In genomic region chr5:173595826-173596225, GRCh38 we compare ENCODE assay signal across 35 cellular contexts.
"Had no signal": no experiment of that assay in that cellular context is flagged by ENCODE, and none has a peak within 500 bp of the region (broad histone marks: within the 10 kb centered on the region; RNA-seq: fewer than 3 reads in every experiment).

No MANE protein-coding gene starts in this region.

- H3K27ac Mint-ChIP-seq: activated CD4-positive, alpha-beta T cell treated with anti-CD3 and anti-CD28 coated beads for 36 hours; activated CD4-positive, alpha-beta T cell treated with anti-CD3 and anti-CD28 coated beads, Interleukin-2, amount 10 ng/mL, durations not matched to agents 7 days and 5 days; activated CD8-positive, alpha-beta T cell treated with anti-CD3 and anti-CD28 coated beads, Interleukin-2, amount 10 ng/mL, durations not matched to agents 7 days and 5 days; activated naive CD8-positive, alpha-beta T cell; activated naive CD8-positive, alpha-beta T cell treated with anti-CD3 and anti-CD28 coated beads, Interleukin-2, amount 50 U/mL, for 24 hours; activated T-cell treated with anti-CD3 and anti-CD28 coated beads, Interleukin-2, amount 50 U/mL, for 24 hours; activated T-helper 2 cell treated with anti-CD3 and anti-CD28 coated beads, Interferon-gamma antibody, Interleukin-2, Interleukin-4, amounts not matched to agents 10 μg/mL and 5 μg/mL and 100 μg/mL, durations not matched to agents 14 hours and 24 hours and 36 hours; T-helper 1 cell treated with Interleukin-12 subunit alpha and Interleukin-12 subunit beta and Interleukin-4 antibody, amounts not matched to agents 30 μg/mL and 1 μg/mL, for 36 hours; T-helper 2 cell treated with Interferon-gamma antibody and Interleukin-4, amounts not matched to agents 5 μg/mL and 100 μg/mL, for 36 hours; WTC11 had no signal

- DNase-seq: activated CD4-positive, alpha-beta T cell treated with anti-CD3 and anti-CD28 coated beads for 36 hours; activated CD4-positive, alpha-beta T cell treated with anti-CD3 and anti-CD28 coated beads, Interleukin-2, amount 10 ng/mL, durations not matched to agents 7 days and 5 days; activated CD4-positive, alpha-beta T cell treated with anti-CD3 and anti-CD28 coated beads, Interleukin-2, amount 50 U/mL, for 48 hours; activated CD8-positive, alpha-beta T cell treated with anti-CD3 and anti-CD28 coated beads, Interleukin-2, amount 10 ng/mL, durations not matched to agents 7 days and 5 days; activated gamma-delta T cell; activated naive CD4-positive, alpha-beta T cell treated with Interleukin-2 at 50 U/mL for 16 hours; activated naive CD8-positive, alpha-beta T cell treated with anti-CD3 and anti-CD28 coated beads, Interleukin-2, amount 50 U/mL, for 24 hours; activated T-cell treated with anti-CD3 and anti-CD28 coated beads, Interleukin-2, amount 50 U/mL, for 24 hours; amniotic stem cell; aorta; brain microvascular endothelial cell; central memory CD4-positive, alpha-beta T cell; MM.1S; MV-4-11; NCI-H1092; NCI-H1436 treated with DMSO at 0.1 percent for 48 hours; NCI-H1694 treated with DMSO at 0.1 percent for 48 hours; NCI-H2029; NCI-H2171; NCI-H510A; NCI-H526; NCI-H748 treated with DMSO at 0.1 percent for 48 hours; NK-92 treated with Interleukin-12 subunit alpha and Interleukin-12 subunit beta, amount 100 ng/mL, for 24 hours; PC-3; Right ventricle myocardium superior; SK-N-SH had no signal

- H3K4me1 Mint-ChIP-seq: activated CD4-positive, alpha-beta T cell treated with anti-CD3 and anti-CD28 coated beads for 36 hours; activated CD4-positive, alpha-beta T cell treated with anti-CD3 and anti-CD28 coated beads, Interleukin-2, amount 10 ng/mL, durations not matched to agents 7 days and 5 days; activated naive CD8-positive, alpha-beta T cell treated with anti-CD3 and anti-CD28 coated beads, Interleukin-2, amount 50 U/mL, for 24 hours; WTC11 had no signal

- H3K4me2 ChIP-seq: KMS-11, SK-N-SH had no signal

- H3K9ac ChIP-seq: KMS-11, SK-N-SH had no signal

- H3K27me3 ChIP-seq: brain microvascular endothelial cell had no signal

- FAIRE-seq: RCC 7860 had no signal

- ATAC-seq: activated CD4-positive, alpha-beta T cell treated with anti-CD3 and anti-CD28 coated beads for 36 hours; activated CD4-positive, CD25-positive, alpha-beta regulatory T cell treated with anti-CD3 and anti-CD28 coated beads, Interleukin-2, amount 50 U/mL, for 24 hours; activated CD8-positive, alpha-beta T cell treated with anti-CD3 and anti-CD28 coated beads, Interleukin-2, amount 10 ng/mL, durations not matched to agents 7 days and 5 days; activated naive CD8-positive, alpha-beta T cell treated with anti-CD3 and anti-CD28 coated beads, Interleukin-2, amount 50 U/mL, for 24 hours; PC-3; WTC11 had no signal

- H3K27ac ChIP-seq: brain microvascular endothelial cell, KMS-11, RWPE1 had no signal

- H3K27me3 Mint-ChIP-seq: activated CD4-positive, alpha-beta T cell treated with anti-CD3 and anti-CD28 coated beads for 36 hours; activated CD4-positive, alpha-beta T cell treated with anti-CD3 and anti-CD28 coated beads, Interleukin-2, amount 10 ng/mL, durations not matched to agents 7 days and 5 days; activated naive CD8-positive, alpha-beta T cell; activated naive CD8-positive, alpha-beta T cell treated with anti-CD3 and anti-CD28 coated beads, Interleukin-2, amount 50 U/mL, for 24 hours; activated T-cell treated with anti-CD3 and anti-CD28 coated beads, Interleukin-2, amount 50 U/mL, for 24 hours had no signal

- H3K4me3 Mint-ChIP-seq: activated CD4-positive, alpha-beta T cell treated with anti-CD3 and anti-CD28 coated beads for 36 hours; activated CD4-positive, alpha-beta T cell treated with anti-CD3 and anti-CD28 coated beads, Interleukin-2, amount 10 ng/mL, durations not matched to agents 7 days and 5 days; activated CD8-positive, alpha-beta T cell treated with anti-CD3 and anti-CD28 coated beads, Interleukin-2, amount 10 ng/mL, durations not matched to agents 7 days and 5 days; activated naive CD8-positive, alpha-beta T cell; activated naive CD8-positive, alpha-beta T cell treated with anti-CD3 and anti-CD28 coated beads, Interleukin-2, amount 50 U/mL, for 24 hours; activated T-cell treated with anti-CD3 and anti-CD28 coated beads, Interleukin-2, amount 50 U/mL, for 24 hours; T-helper 1 cell treated with Interleukin-12 subunit alpha and Interleukin-12 subunit beta and Interleukin-4 antibody, amounts not matched to agents 30 μg/mL and 1 μg/mL, for 36 hours; T-helper 2 cell treated with Interferon-gamma antibody and Interleukin-4, amounts not matched to agents 5 μg/mL and 100 μg/mL, for 36 hours; WTC11 had no signal

- H3K9me2 ChIP-seq: SK-N-SH had no signal
